In the genomic region with DNA sequence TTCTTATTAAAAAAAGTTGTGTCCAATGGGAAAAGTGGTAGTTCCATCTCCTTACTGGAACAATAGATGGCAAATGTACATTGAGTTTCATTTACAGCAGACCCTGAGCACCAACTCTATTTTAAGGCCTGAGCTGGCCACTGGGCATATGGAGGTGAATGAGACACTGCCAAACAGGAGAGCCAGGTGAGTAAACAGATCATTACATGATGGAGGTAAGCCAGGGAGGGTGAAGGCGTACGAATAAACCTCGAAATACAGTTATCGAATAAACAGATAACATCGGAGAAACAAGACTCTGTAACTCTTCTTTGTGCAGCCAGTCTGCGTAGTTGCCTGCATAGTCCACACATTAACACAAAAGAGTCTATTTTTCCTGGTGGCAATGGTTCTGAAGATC, we compare ENCODE assay signal across 22 cellular contexts.
DNase-seq lines count a peak whose midpoint lies in the region; ATAC-seq and FAIRE-seq lines count a peak whose summit lies in the region.
"Had no signal": no experiment of that assay in that cellular context is flagged by ENCODE, and none has a peak within 500 bp of the region (broad histone marks: within the 10 kb centered on the region; RNA-seq: fewer than 3 reads in every experiment).

No MANE protein-coding gene starts in this region.

- WGBS in small intestine, 3 donors: 71 to 94% (median 73%) methylated on average over 6 of the region's 6 CpGs

- DNase-seq in DMS153 treated with DMSO at 0.1 percent for 48 hours (lab: John Stamatoyannopoulos, UW; ENCODE audit: unreplicated experiment) (peak; percentile 53), NCI-H1105 (lab: John Stamatoyannopoulos, UW) (peak; percentile 42), NCI-H510A treated with DMSO at 0.1 percent for 48 hours (lab: John Stamatoyannopoulos, UW) (peak; percentile 63), left colon (no peak), NCI-H1436 treated with DMSO at 0.1 percent for 48 hours (lab: John Stamatoyannopoulos, UW) (no peak), A172 (ENCODE audit: low spot score) (no peak), small intestine (no peak)
- DNase-seq: AML-193, COR-L47, DMS 273 treated with DMSO at 0.1 percent for 48 hours, EL, HCEC 1CT, Kasumi-1, MM.1S, NCI-H2107, NCI-H226, NCI-H526 treated with DMSO at 0.1 percent for 48 hours, PC-3 had no signal

- no peaks in the 10 kb centered on the region for H3K36me3 ChIP-seq in small intestine (ENCODE audit: control insufficient read depth in 2 of 2, insufficient read depth in 2 of 2, low read length in 2 of 2)

- no peak overlapping the region for H3K4me3 ChIP-seq in small intestine (ENCODE audit: low read depth in 1 of 2, low read length in 2 of 2)
- H3K4me3 ChIP-seq: GM12878, GM23338 had no signal

- H3K4me1 ChIP-seq in small intestine (ENCODE audit: control insufficient read depth in 2 of 2, insufficient read depth in 1 of 2, low read depth in 1 of 2, low read length in 1 of 2): peaks cover 0 to 2% of the 10 kb centered on the region in 2 donors

- H3K27me3 ChIP-seq in small intestine (ENCODE audit: control insufficient read depth in 2 of 2, insufficient read depth in 2 of 2, low read length in 2 of 2): no peaks in the 10 kb centered on the region

- H3K9me3 ChIP-seq in small intestine (ENCODE audit: control insufficient read depth, low read depth): no peaks in the 10 kb centered on the region

- H3K27ac ChIP-seq in small intestine (ENCODE audit: low read depth in 1 of 2, low read length in 1 of 2): no peak overlapping the region
- H3K27ac ChIP-seq: RWPE1 had no signal

- intact Hi-C loops in left colon (cut with DNase I, micrococcal nuclease): no loop called here

- peak; percentile 45 for ATAC-seq in left colon
- ATAC-seq: GM12878, GM23338, PC-3 had no signal

- FAIRE-seq in small intestine (lab: Jason Lieb, UNC): no peak
- FAIRE-seq: GM12878, GM19239 had no signal

Comparison
In these comparisons a context has a peak if more than half of its experiments do, and no peak if none do; other contexts are left out.
1. DNase-seq: peak in DMS153 treated with DMSO at 0.1 percent for 48 hours (single experiment), NCI-H1105 (single experiment) and NCI-H510A treated with DMSO at 0.1 percent for 48 hours (single experiment); none in left colon (0 of 2), NCI-H1436 treated with DMSO at 0.1 percent for 48 hours (single experiment), A172 (single experiment) and small intestine (single experiment).